1 cellular context compared by ENCODE assay signal in the genomic region with DNA sequence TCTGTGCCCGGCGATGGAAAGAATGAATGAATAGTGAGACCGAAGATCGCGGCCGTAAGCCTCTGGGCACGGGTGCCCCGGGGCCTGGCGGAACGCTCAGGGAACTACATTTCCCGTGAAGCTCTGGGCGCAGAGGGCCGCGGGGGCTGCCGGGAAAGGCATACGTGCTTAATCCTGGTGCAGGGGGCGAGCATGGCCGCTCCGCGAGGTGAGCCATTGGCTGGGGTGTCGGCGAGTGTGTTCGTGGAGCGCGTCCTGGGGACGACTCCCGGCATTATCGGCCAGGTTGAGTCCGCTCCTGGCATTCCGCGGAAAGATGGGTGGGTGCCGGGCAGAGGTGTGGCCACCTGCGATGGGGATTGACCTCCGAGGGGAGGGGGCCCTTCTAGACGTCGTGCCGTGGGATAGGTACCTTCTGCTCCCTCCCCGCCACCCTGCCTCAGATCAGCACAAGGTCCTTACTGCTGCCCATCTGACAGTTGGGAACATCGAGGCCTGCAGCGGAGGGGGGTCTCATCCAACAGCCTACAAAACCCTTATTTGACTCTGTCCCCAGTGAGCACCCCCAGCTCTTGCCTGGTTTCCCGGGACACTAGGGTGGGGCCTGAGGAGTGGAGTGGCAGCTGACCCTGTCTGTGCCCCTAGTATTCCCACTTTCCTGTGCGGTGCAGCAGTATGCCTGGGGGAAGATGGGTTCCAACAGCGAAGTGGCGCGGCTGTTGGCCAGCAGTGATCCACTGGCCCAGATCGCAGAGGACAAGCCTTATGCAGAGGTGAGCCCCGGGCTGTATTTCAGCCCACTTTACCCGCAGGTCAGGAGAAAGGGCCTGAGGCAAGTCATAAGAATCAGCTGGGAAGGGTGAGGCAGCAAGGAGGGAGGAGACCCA.
TF ChIP-seq lines count a peak whose summit lies in the region.

MPI (plus strand) TSS at position 161 of the 887 bp plus-strand sequence; CDS start at position 193, 32 bp downstream.

TF ChIP-seq in GM12878, 131 proteins besides CTCF, POLR2A, EP300 and RAD21 (continued from another document):
- TF ChIP-seq, protein P1, sequence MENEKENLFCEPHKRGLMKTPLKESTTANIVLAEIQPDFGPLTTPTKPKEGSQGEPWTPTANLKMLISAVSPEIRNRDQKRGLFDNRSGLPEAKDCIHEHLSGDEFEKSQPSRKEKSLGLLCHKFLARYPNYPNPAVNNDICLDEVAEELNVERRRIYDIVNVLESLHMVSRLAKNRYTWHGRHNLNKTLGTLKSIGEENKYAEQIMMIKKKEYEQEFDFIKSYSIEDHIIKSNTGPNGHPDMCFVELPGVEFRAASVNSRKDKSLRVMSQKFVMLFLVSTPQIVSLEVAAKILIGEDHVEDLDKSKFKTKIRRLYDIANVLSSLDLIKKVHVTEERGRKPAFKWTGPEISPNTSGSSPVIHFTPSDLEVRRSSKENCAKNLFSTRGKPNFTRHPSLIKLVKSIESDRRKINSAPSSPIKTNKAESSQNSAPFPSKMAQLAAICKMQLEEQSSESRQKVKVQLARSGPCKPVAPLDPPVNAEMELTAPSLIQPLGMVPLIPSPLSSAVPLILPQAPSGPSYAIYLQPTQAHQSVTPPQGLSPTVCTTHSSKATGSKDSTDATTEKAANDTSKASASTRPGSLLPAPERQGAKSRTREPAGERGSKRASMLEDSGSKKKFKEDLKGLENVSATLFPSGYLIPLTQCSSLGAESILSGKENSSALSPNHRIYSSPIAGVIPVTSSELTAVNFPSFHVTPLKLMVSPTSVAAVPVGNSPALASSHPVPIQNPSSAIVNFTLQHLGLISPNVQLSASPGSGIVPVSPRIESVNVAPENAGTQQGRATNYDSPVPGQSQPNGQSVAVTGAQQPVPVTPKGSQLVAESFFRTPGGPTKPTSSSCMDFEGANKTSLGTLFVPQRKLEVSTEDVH (IDR thresholded peaks at IDR 0.05; ENCODE audit: low read depth, partially characterized antibody), result no peak
- TF ChIP-seq HCFC1 (IDR thresholded peaks at IDR 0.05; ENCODE audit: low read length) (peak; percentile 96), CUX1 (IDR thresholded peaks at IDR 0.05; ENCODE audit: insufficient replicate concordance, low read depth, low read length) (no peak), POLR2AphosphoS2 (IDR thresholded peaks at IDR 0.05; ENCODE audit: low read depth, low read length) (peak; percentile 57; the same call in 1 of the 2 replicates), NBN (IDR thresholded peaks at IDR 0.05) (peak; percentile 83)
